ENCODE assay signal across 8 cellular contexts in genomic region chrY:3003510-3003817, GRCh38.
DNase-seq lines count a peak whose midpoint lies in the region; ATAC-seq, FAIRE-seq and TF ChIP-seq lines count a peak whose summit lies in the region.

No MANE protein-coding gene starts in this region.

- TSS peak; percentile 51 for BruUV-seq in endothelial cell of umbilical vein (replicated peaks; lab: Mats Ljungman, UMichigan)

- peak; percentile 16 for DNase-seq in GM20000 (ENCODE audit: low spot score)
- DNase-seq in HT1080 (ENCODE audit: low read depth): peak; percentile 8
- DNase-seq in endothelial cell of umbilical vein (ENCODE audit: low read depth, low spot score): peak; percentile 59
- DNase-seq in NCI-H82 (lab: John Stamatoyannopoulos, UW): no peak
- DNase-seq in DMS153 (lab: John Stamatoyannopoulos, UW): no peak
- no peak for DNase-seq in hepatocyte (ENCODE audit: low spot score)

- TF ChIP-seq CTCF in GM20000 (IDR thresholded peaks at IDR 0.05; ENCODE audit: extremely low read depth, missing control alignments): no peak
- no peak for TF ChIP-seq CTCF in endothelial cell of umbilical vein (IDR thresholded peaks at IDR 0.05; ENCODE audit: extremely low read depth in 1 of 2, insufficient read depth in 1 of 2, low read depth in 1 of 2, low read length in 2 of 2)
- TF ChIP-seq CTCF in hepatocyte (IDR thresholded peaks at IDR 0.05; ENCODE audit: poor library complexity): no peak

- TF ChIP-seq POLR2A in endothelial cell of umbilical vein (IDR thresholded peaks at IDR 0.05; ENCODE audit: low read depth, low read length): no peak

- dilution Hi-C loops in endothelial cell of umbilical vein (cut with MboI; ENCODE audit: extremely low pct_ligation_motif_present, low sequenced_read_pairs): no loop called here

- no peaks in the 10 kb centered on the region for H3K9me3 ChIP-seq in endothelial cell of umbilical vein (replicated peaks; ENCODE audit: control insufficient read depth, insufficient read depth, low read length)
- H3K9me3 ChIP-seq in skeletal muscle tissue (ENCODE audit: control insufficient read depth in 3 of 3, low read length in 3 of 3): no peaks in the 10 kb centered on the region
- H3K9me3 ChIP-seq in hepatocyte (ENCODE audit: low read depth): no peaks in the 10 kb centered on the region

- H3K27me3 ChIP-seq in endothelial cell of umbilical vein (ENCODE audit: control insufficient read depth in 2 of 2, insufficient read depth in 2 of 2, low read length in 2 of 2) (no peaks in the 10 kb centered on the region), skeletal muscle tissue (ENCODE audit: control insufficient read depth in 3 of 3, insufficient read depth in 3 of 3, low read length in 3 of 3) (no peaks in the 10 kb centered on the region), hepatocyte (no peaks in the 10 kb centered on the region)

- peak overlapping the region; percentile 16 to 83 (median 55) for H3K4me3 ChIP-seq in endothelial cell of umbilical vein (replicated peaks in 1 of 3; ENCODE audit: insufficient read depth in 1 of 3, low read depth in 1 of 3, low read length in 3 of 3)
- peak overlapping the region in 2 of 3 donors; percentile 73 to 86 for H3K4me3 ChIP-seq in skeletal muscle tissue (ENCODE audit: low read length in 3 of 3)
- H3K4me3 ChIP-seq in hepatocyte: no peak overlapping the region

- no peaks in the 10 kb centered on the region for H3K9me1 ChIP-seq in endothelial cell of umbilical vein (replicated peaks; ENCODE audit: control insufficient read depth, extremely low read depth, insufficient read depth, low read length)

- no peaks in the 10 kb centered on the region for H4K20me1 ChIP-seq in endothelial cell of umbilical vein (replicated peaks; ENCODE audit: control insufficient read depth, extremely low read depth, insufficient read depth, low read length)
- H4K20me1 ChIP-seq in hepatocyte (ENCODE audit: insufficient read depth, poor library complexity, severe bottlenecking): no peaks in the 10 kb centered on the region

- H3K9ac ChIP-seq in endothelial cell of umbilical vein (replicated peaks; ENCODE audit: extremely low read depth, insufficient read depth, low read length) (peak overlapping the region; percentile 78), skeletal muscle tissue (ENCODE audit: low read depth in 1 of 3, low read length in 3 of 3) (peak overlapping the region in 2 of 3 donors; percentile 81 to 82)

- FAIRE-seq in endothelial cell of umbilical vein (lab: Jason Lieb, UNC): no peak

- POLR2A ChIA-PET in endothelial cell of umbilical vein (lab: Charles Lee): no interaction called here

- H3K4me2 ChIP-seq in endothelial cell of umbilical vein (ENCODE audit: insufficient read depth, low read length): peak overlapping the region; percentile 98
- H3K4me2 ChIP-seq in hepatocyte: no peak overlapping the region

- ATAC-seq in HG02763 (IDR thresholded peaks at IDR 0.05; ENCODE audit: unreplicated experiment): no peak

- H3K27ac ChIP-seq in endothelial cell of umbilical vein (ENCODE audit: insufficient read depth, low read depth, low read length) (peak overlapping the region; percentile 66), skeletal muscle tissue (ENCODE audit: low read depth, low read length) (no peak overlapping the region), hepatocyte (no peak overlapping the region)

- intact Hi-C loops in endothelial cell of umbilical vein (cut with micrococcal nuclease): loop anchor here (5.0 kb wide), 2 partner anchors 66 to 116 kb away; partner anchors contain the start of gene ZFY

- no CpG with 5 or more reads among the region's 1 CpG for WGBS in hepatocyte (ENCODE audit: low lambda C conversion rate, missing lambda C conversion rate)

- H3K9me2 ChIP-seq in hepatocyte (replicated peaks; ENCODE audit: insufficient read depth): no peaks in the 10 kb centered on the region

- H3K79me2 ChIP-seq in endothelial cell of umbilical vein (ENCODE audit: control insufficient read depth, insufficient read depth, low read length) (no peaks in the 10 kb centered on the region), hepatocyte (no peaks in the 10 kb centered on the region)

- no peaks in the 10 kb centered on the region for H3K36me3 ChIP-seq in endothelial cell of umbilical vein (ENCODE audit: control insufficient read depth in 2 of 2, extremely low read depth in 1 of 2, insufficient read depth in 2 of 2, low read length in 2 of 2)
- H3K36me3 ChIP-seq in skeletal muscle tissue (ENCODE audit: control insufficient read depth in 3 of 3, insufficient read depth in 3 of 3, low read length in 3 of 3): no peaks in the 10 kb centered on the region
- no peaks in the 10 kb centered on the region for H3K36me3 ChIP-seq in hepatocyte (replicated peaks; ENCODE audit: insufficient read depth, low read depth)

- H2AFZ ChIP-seq in endothelial cell of umbilical vein (ENCODE audit: low read depth, low read length) (peak overlapping the region; percentile 97), hepatocyte (no peak overlapping the region)

- H3K4me1 ChIP-seq in endothelial cell of umbilical vein (ENCODE audit: control insufficient read depth, extremely low read depth, insufficient read depth, low read length) (peaks cover 24% of the 10 kb centered on the region), skeletal muscle tissue (ENCODE audit: control insufficient read depth in 3 of 3, insufficient read depth in 3 of 3, low read length in 3 of 3) (peaks cover 0 to 8% (median 7%) of the 10 kb centered on the region in 3 donors), hepatocyte (ENCODE audit: insufficient read depth) (no peaks in the 10 kb centered on the region)

- CTCF ChIA-PET in endothelial cell of umbilical vein (lab: Charles Lee): no interaction called here

TF ChIP-seq in endothelial cell of umbilical vein, 7 proteins besides CTCF, POLR2A, EP300 and RAD21:
- no peak for TF ChIP-seq POLR2AphosphoS5 (IDR thresholded peaks at IDR 0.05; ENCODE audit: insufficient read depth, low read depth, low read length)
- TF ChIP-seq EZH2 (IDR thresholded peaks at IDR 0.05; ENCODE audit: borderline replicate concordance, low read depth, low read length, severe bottlenecking): no peak
- TF ChIP-seq FOS (IDR thresholded peaks at IDR 0.05; ENCODE audit: borderline replicate concordance, insufficient read depth, low read length): no peak
- TF ChIP-seq GATA2 (IDR thresholded peaks at IDR 0.05; ENCODE audit: insufficient read depth, insufficient read length, low read depth, low read length): no peak
- TF ChIP-seq MYC (IDR thresholded peaks at IDR 0.05; ENCODE audit: low read depth, low read length): no peak
- TF ChIP-seq, protein P1, sequence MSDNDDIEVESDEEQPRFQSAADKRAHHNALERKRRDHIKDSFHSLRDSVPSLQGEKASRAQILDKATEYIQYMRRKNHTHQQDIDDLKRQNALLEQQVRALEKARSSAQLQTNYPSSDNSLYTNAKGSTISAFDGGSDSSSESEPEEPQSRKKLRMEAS (IDR thresholded peaks at IDR 0.05; ENCODE audit: insufficient read depth, insufficient read length): no peak
- no peak for TF ChIP-seq JUN (IDR thresholded peaks at IDR 0.05; ENCODE audit: borderline replicate concordance, insufficient read depth, insufficient read length, low read depth)

Comparison
In these comparisons a context has a peak if more than half of its experiments do, and no peak if none do; other contexts are left out.
1. DNase-seq: peak in GM20000 (single experiment), HT1080 (single experiment) and endothelial cell of umbilical vein (single experiment); none in NCI-H82 (single experiment), DMS153 (single experiment) and hepatocyte (single experiment).